In the genomic region with DNA sequence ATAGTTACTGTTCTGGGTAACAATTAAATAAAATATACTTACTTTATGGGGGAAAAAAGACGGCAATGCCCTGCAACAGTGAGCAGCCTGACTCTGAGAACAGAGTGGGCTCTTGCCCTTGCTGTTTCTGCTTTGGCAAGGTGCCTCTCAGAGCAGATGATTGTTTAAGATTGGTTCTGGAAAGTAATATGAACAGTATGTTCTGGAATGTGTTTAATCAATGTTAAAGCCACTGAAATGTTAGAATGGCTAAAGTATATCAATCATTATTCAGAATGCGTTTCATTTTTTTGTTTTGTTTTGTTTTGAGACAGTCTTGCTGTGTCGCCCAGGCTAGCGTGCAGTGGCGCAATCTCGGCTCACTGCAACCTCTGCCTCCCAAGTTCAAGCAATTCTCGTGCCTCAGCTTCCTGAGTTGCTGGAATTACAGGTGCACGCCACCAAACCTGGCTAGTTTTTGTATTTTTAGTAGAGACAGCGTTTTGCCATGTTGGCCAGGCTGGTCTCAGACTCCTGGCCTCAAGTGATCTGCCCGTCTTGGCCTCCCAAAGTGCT, we compare ENCODE assay signal across 8 cellular contexts. TPM values are rescaled to one million over a fixed set of nuclear protein-coding genes. Genes with fewer than 3 reads are reported as not detected.
A peak's percentile ranks its signal among the peaks of the same experiment; 100 is the strongest.
DNase-seq lines count a peak whose midpoint lies in the region; ATAC-seq, FAIRE-seq and TF ChIP-seq lines count a peak whose summit lies in the region.
"Not testable (repeated sequence)": the region's sequence is repeated elsewhere in the genome, so short reads cannot be mapped to it uniquely, and the experiment has no call there.

No MANE protein-coding gene starts in this region.

- H3K9me3 Mint-ChIP-seq in type B pancreatic cell = not testable (repeated sequence)

- not testable (repeated sequence) for H3K4ac ChIP-seq in mesenchymal stem cell (ENCODE audit: low read depth in 1 of 2, low read length in 2 of 2)

- H2BK15ac ChIP-seq in mesenchymal stem cell (ENCODE audit: low read depth, poor library complexity, severe bottlenecking) = not testable (repeated sequence)

- not testable (repeated sequence) for TF ChIP-seq EP300 in K562 (IDR thresholded peaks at IDR 0.05; ENCODE audit: low read length)

- not testable (repeated sequence) for TF ChIP-seq RAD21 in K562 (CRISPR knock-in tag; conservative IDR thresholded peaks at IDR 0.05 in 1 of 2, IDR thresholded peaks at IDR 0.05 in 1 of 2)

- H3K27me3 ChIP-seq in adipocyte (replicated peaks; ENCODE audit: control insufficient read depth, insufficient read depth, low read length); K562 (ENCODE audit: control insufficient read depth in 2 of 2, insufficient read depth in 2 of 2, low read length in 2 of 2); fibroblast of lung (ENCODE audit: control insufficient read depth, insufficient read depth, low read length); mesenchymal stem cell (ENCODE audit: control insufficient read depth in 1 of 2, insufficient read depth in 1 of 2, low read length in 2 of 2): not testable (repeated sequence)

- not testable (repeated sequence) for ATAC-seq in K562
- peak; percentile 24 for ATAC-seq in left lobe of liver

- not testable (repeated sequence) for H4K8ac ChIP-seq in mesenchymal stem cell (ENCODE audit: low read length)

- not testable (repeated sequence) for H2BK12ac ChIP-seq in mesenchymal stem cell (ENCODE audit: low read length in 2 of 2)

- H3K4me3 Mint-ChIP-seq in type B pancreatic cell = not testable (repeated sequence)

- not testable (repeated sequence) for H3K18ac ChIP-seq in mesenchymal stem cell (ENCODE audit: low read depth in 1 of 2, low read length in 2 of 2)

- BruUV-seq in K562 (replicated peaks; lab: Mats Ljungman, UMichigan) = not testable (repeated sequence)

- H3K4me3 ChIP-seq in AG10803 (ENCODE audit: low read length); adipocyte (ENCODE audit: low read length); K562; fibroblast of lung (replicated peaks in 1 of 4; ENCODE audit: control extremely low read depth in 1 of 4, insufficient read depth in 1 of 4, low read depth in 3 of 4, low read length in 4 of 4); mesenchymal stem cell (ENCODE audit: insufficient read depth in 1 of 2, low read depth in 1 of 2, low read length in 2 of 2): not testable (repeated sequence)

- not testable (repeated sequence) for H3K36me3 Mint-ChIP-seq in type B pancreatic cell

- not testable (repeated sequence) for H3K23ac ChIP-seq in mesenchymal stem cell (ENCODE audit: low read length in 2 of 2)

- not testable (repeated sequence) for TF ChIP-seq CTCF in AG10803 (conservative IDR thresholded peaks at IDR 0.05; ENCODE audit: low read length); K562 (IDR thresholded peaks at IDR 0.05 in 2 of 3, conservative IDR thresholded peaks at IDR 0.05 in 1 of 3; ENCODE audit: insufficient read depth in 2 of 3, low read depth in 1 of 3, low read length in 3 of 3); fibroblast of lung (conservative IDR thresholded peaks at IDR 0.05 in 1 of 2, IDR thresholded peaks at IDR 0.05 in 1 of 2; ENCODE audit: low read depth in 1 of 2, low read length in 2 of 2); type B pancreatic cell (conservative IDR thresholded peaks at IDR 0.05)

- DNase-seq in AG10803 (ENCODE audit: low read depth) (peak; percentile 36), GM03348 (ENCODE audit: low spot score) (peak; percentile 10), adipocyte (ENCODE audit: low read depth) (peak; percentile 24), fibroblast of lung (ENCODE audit: low read depth in 2 of 2) (peak; percentile 40 to 51), mesenchymal stem cell (peak; percentile 13)
- DNase-seq in K562 (ENCODE audit: extremely low read depth in 1 of 4, low spot score in 3 of 4); left lobe of liver (ENCODE audit: low spot score); type B pancreatic cell (ENCODE audit: extremely low spot score, unreplicated experiment): not testable (repeated sequence)

- WGBS in K562 (ENCODE audit: insufficient coverage, low coverage, missing lambda C conversion rate) = 73% methylated on average over 10 of the region's 10 CpGs
- WGBS in mesenchymal stem cell = 92% methylated on average over 10 of the region's 10 CpGs

- not testable (repeated sequence) for H2AK5ac ChIP-seq in mesenchymal stem cell (ENCODE audit: low read length, severe bottlenecking)

- not testable (repeated sequence) for H3K9me1 ChIP-seq in K562 (ENCODE audit: control insufficient read depth, insufficient read depth, low read length)

- not testable (repeated sequence) for H3K27me3 Mint-ChIP-seq in type B pancreatic cell

- not testable (repeated sequence) for H4K91ac ChIP-seq in mesenchymal stem cell (ENCODE audit: low read length)

- not testable (repeated sequence) for H3K27ac ChIP-seq in K562 (ENCODE audit: extremely low read depth, low read depth, low read length); fibroblast of lung (ENCODE audit: insufficient read depth, low read length); mesenchymal stem cell (ENCODE audit: low read length, poor library complexity, severe bottlenecking)

- H3K79me2 ChIP-seq in K562 (ENCODE audit: control insufficient read depth, insufficient read depth, low read length) = peaks cover 27% of the 10 kb centered on the region
- H3K79me2 ChIP-seq in fibroblast of lung (ENCODE audit: control insufficient read depth, insufficient read depth, low read length) = not testable (repeated sequence)

- H2BK120ac ChIP-seq in mesenchymal stem cell (ENCODE audit: low read depth, low read length) = not testable (repeated sequence)

- peak overlapping the region; percentile 69 for H3K27ac Mint-ChIP-seq in type B pancreatic cell

- peaks cover 14% of the 10 kb centered on the region for H3K4me1 Mint-ChIP-seq in type B pancreatic cell (ENCODE audit: unreplicated experiment)

- H3K9me3 ChIP-seq in adipocyte (ENCODE audit: control insufficient read depth, low read length); K562 (replicated peaks; ENCODE audit: control insufficient read depth, insufficient read depth, low read depth, low read length); fibroblast of lung (ENCODE audit: control insufficient read depth, insufficient read depth, low read depth, low read length); mesenchymal stem cell (ENCODE audit: control insufficient read depth, low read length): not testable (repeated sequence)

- H3K9ac ChIP-seq in adipocyte (ENCODE audit: low read length); K562 (ENCODE audit: insufficient read depth in 1 of 2, low read depth in 2 of 2, low read length in 2 of 2); fibroblast of lung (ENCODE audit: insufficient read depth, low read length); mesenchymal stem cell (ENCODE audit: low read length): not testable (repeated sequence)

- CTCF ChIA-PET in K562 (lab: Yijun Ruan, JAX; ENCODE audit: low intra/inter-chr PET ratio) = not testable (repeated sequence)

- not testable (repeated sequence) for H3K14ac ChIP-seq in mesenchymal stem cell (ENCODE audit: low read length in 2 of 2)

- H4K20me1 ChIP-seq in K562 (replicated peaks; ENCODE audit: control insufficient read depth, insufficient read depth, low read length); fibroblast of lung (ENCODE audit: control insufficient read depth, extremely low read depth, insufficient read depth, low read length): not testable (repeated sequence)

- H2BK5ac ChIP-seq in mesenchymal stem cell (ENCODE audit: low read depth, low read length, poor library complexity, severe bottlenecking) = not testable (repeated sequence)

- peaks cover 25% of the 10 kb centered on the region for H3K79me1 ChIP-seq in mesenchymal stem cell (replicated peaks; ENCODE audit: low read length, poor library complexity, severe bottlenecking)

- in situ Hi-C loops in K562 (cut with MboI) = not testable (repeated sequence)

- not testable (repeated sequence) for FAIRE-seq in K562 (lab: Jason Lieb, UNC)

- POLR2A ChIA-PET in K562 (lab: Yijun Ruan, JAX) = interaction anchor here (1.6 kb wide), 1 partner anchor 15 kb away, joined by 6 read pairs; the partner anchor contains the start of genes FKBP15 and SLC31A1

- intact Hi-C loops in K562 (cut with micrococcal nuclease) = not testable (repeated sequence)

- not testable (repeated sequence) for TF ChIP-seq POLR2A in K562 (conservative IDR thresholded peaks at IDR 0.05)

- not testable (repeated sequence) for H3K4me2 ChIP-seq in K562 (ENCODE audit: insufficient read depth, low read length); fibroblast of lung (ENCODE audit: extremely low read depth, insufficient read depth, low read length); mesenchymal stem cell (ENCODE audit: low read length, poor library complexity, severe bottlenecking)

- not testable (repeated sequence) for H2AFZ ChIP-seq in K562 (ENCODE audit: low read depth, low read length); fibroblast of lung (ENCODE audit: low read length); mesenchymal stem cell (ENCODE audit: low read depth, low read length)

- peaks cover 45% of the 10 kb centered on the region for H3K4me1 ChIP-seq in adipocyte (ENCODE audit: control insufficient read depth, insufficient read depth, low read length)
- H3K4me1 ChIP-seq in K562 (replicated peaks in 1 of 2; ENCODE audit: control insufficient read depth in 2 of 2, insufficient read depth in 2 of 2, low read length in 2 of 2) = peaks cover 0 to 19% of the 10 kb centered on the region in 2 experiments; a peak in 3 of 5 replicates
- not testable (repeated sequence) for H3K4me1 ChIP-seq in fibroblast of lung (ENCODE audit: control insufficient read depth, extremely low read depth, insufficient read depth, low read length); mesenchymal stem cell (ENCODE audit: control insufficient read depth, insufficient read depth, low read depth, low read length)

- H3K36me3 ChIP-seq in adipocyte (ENCODE audit: control insufficient read depth, insufficient read depth, low read length, severe bottlenecking); K562 (ENCODE audit: control insufficient read depth, insufficient read depth, low read length); fibroblast of lung (ENCODE audit: control insufficient read depth, insufficient read depth, low read length); mesenchymal stem cell (ENCODE audit: control insufficient read depth in 1 of 2, insufficient read depth in 2 of 2, low read depth in 1 of 2, low read length in 2 of 2): not testable (repeated sequence)

RNA-seq across cellular contexts. Expression of gene SLC31A1, which starts 14.4 kb away (rescaled TPM):
- 27.5 and 46.2 TPM in 2 replicates for total RNA-seq in K562 (2011; cell fraction: chromatin; rRNA removed; ENCODE audit: low replicate concordance)
- total RNA-seq in K562 (2011; cell fraction: nucleolus; rRNA removed) = 29.9 and 34.7 TPM in 2 replicates
- total RNA-seq in K562 (2011; cell fraction: nucleoplasm; rRNA removed) = 63.7 and 98.0 TPM in 2 replicates
- total RNA-seq in K562 (2014; rRNA removed) (15.4 and 17.2 TPM in 2 replicates), K562 (2014; rRNA removed; fragmentation: Illumina TruSeq; extraction: Trizol) (28.6 and 29.9 TPM in 2 replicates), K562 (2015; rRNA removed; fragmentation: Illumina TruSeq; extraction: Trizol) (17.3 and 19.7 TPM in 2 replicates), K562 (2021) (25.8 and 25.9 TPM in 2 replicates), fibroblast of lung (31.1 and 44.4 TPM in 2 replicates), left lobe of liver (74.9 TPM), type B pancreatic cell (ENCODE audit: low replicate concordance) (31.7 and 45.8 TPM in 2 replicates)
- polyA plus RNA-seq in K562 (2011; rRNA removed) (39.3 and 40.7 TPM in 2 replicates), K562 (2014; fragmentation: Illumina TruSeq; extraction: Trizol) (32.0 and 34.6 TPM in 2 replicates), K562 (2014; fragmentation: Nextera tagmentation; extraction: Ambion mirVana) (10 to 100 TPM; 21.7 to 30.7 TPM), K562 (2014; rRNA removed) (19.7 and 25.4 TPM in 2 replicates), fibroblast of lung (33.0 and 40.9 TPM in 2 replicates)
- polyA plus RNA-seq in K562 (2011; cell fraction: cytosol; rRNA removed) = 23.0 and 45.3 TPM in 2 replicates
- 5.1 and 7.0 TPM in 2 replicates for polyA plus RNA-seq in K562 (2011; cell fraction: nucleus; rRNA removed)
- 28.0 and 65.7 TPM in 2 replicates for polyA plus RNA-seq in K562 (2012)
- 41.4 and 42.7 TPM in 2 replicates for polyA minus RNA-seq in K562 (2011; rRNA and poly(A)+ RNA removed)
- polyA minus RNA-seq in K562 (2011; cell fraction: cytosol; rRNA and poly(A)+ RNA removed) = 14.0 and 17.5 TPM in 2 replicates
- 7.4 and 12.8 TPM in 2 replicates for polyA minus RNA-seq in K562 (2011; cell fraction: nucleus; rRNA and poly(A)+ RNA removed)
- 28.5 and 30.5 TPM in 2 replicates for polyA plus RNA-seq in fibroblast of lung (2012)
- 11.3 and 24.6 TPM in 2 replicates for polyA minus RNA-seq in fibroblast of lung (ENCODE audit: low replicate concordance)
- polyA plus RNA-seq in mesenchymal stem cell (2013, experiment 1 of 2) = 73.5 TPM
- 76.5 TPM for polyA plus RNA-seq in mesenchymal stem cell (2013, experiment 2 of 2)

RNA-seq across cellular contexts. Expression of gene FKBP15, which starts 14.7 kb away (rescaled TPM):
- 86.3 and 101 TPM in 2 replicates for total RNA-seq in K562 (2011; cell fraction: chromatin; rRNA removed; ENCODE audit: low replicate concordance)
- total RNA-seq in K562 (2011; cell fraction: nucleolus; rRNA removed) = 43.7 and 47.4 TPM in 2 replicates
- total RNA-seq in K562 (2011; cell fraction: nucleoplasm; rRNA removed) = 73.0 and 105 TPM in 2 replicates
- total RNA-seq in K562 (2014; rRNA removed) (15.2 and 18.3 TPM in 2 replicates), K562 (2014; rRNA removed; fragmentation: Illumina TruSeq; extraction: Trizol) (16.3 and 18.1 TPM in 2 replicates), K562 (2015; rRNA removed; fragmentation: Illumina TruSeq; extraction: Trizol) (20.1 and 21.6 TPM in 2 replicates), K562 (2021) (17.9 and 18.9 TPM in 2 replicates), fibroblast of lung (12.8 and 21.0 TPM in 2 replicates), left lobe of liver (12.2 TPM), type B pancreatic cell (ENCODE audit: low replicate concordance) (23.8 and 24.6 TPM in 2 replicates)
- polyA plus RNA-seq in K562 (2011; rRNA removed) (38.0 and 45.2 TPM in 2 replicates), K562 (2014; fragmentation: Illumina TruSeq; extraction: Trizol) (19.5 and 23.2 TPM in 2 replicates), K562 (2014; fragmentation: Nextera tagmentation; extraction: Ambion mirVana) (10 to 100 TPM in 1 of 2 experiments, 1 to 10 TPM in 1; 8.7 to 15.3 TPM), K562 (2014; rRNA removed) (17.9 and 18.9 TPM in 2 replicates), fibroblast of lung (25.3 and 28.8 TPM in 2 replicates)
- polyA plus RNA-seq in K562 (2011; cell fraction: cytosol; rRNA removed) = 23.5 and 35.7 TPM in 2 replicates
- 119 and 124 TPM in 2 replicates for polyA plus RNA-seq in K562 (2011; cell fraction: nucleus; rRNA removed)
- polyA plus RNA-seq in K562 (2012) = 15.5 and 15.7 TPM in 2 replicates
- polyA minus RNA-seq in K562 (2011; rRNA and poly(A)+ RNA removed) = 63.8 and 69.0 TPM in 2 replicates
- polyA minus RNA-seq in K562 (2011; cell fraction: cytosol; rRNA and poly(A)+ RNA removed) = 13.3 and 21.6 TPM in 2 replicates
- 63.8 and 108 TPM in 2 replicates for polyA minus RNA-seq in K562 (2011; cell fraction: nucleus; rRNA and poly(A)+ RNA removed)
- polyA plus RNA-seq in fibroblast of lung (2012) = 17.6 and 20.8 TPM in 2 replicates
- 39.7 and 76.0 TPM in 2 replicates for polyA minus RNA-seq in fibroblast of lung (ENCODE audit: low replicate concordance)
- polyA plus RNA-seq in mesenchymal stem cell (2013, experiment 1 of 2) = 20.0 TPM
- 18.3 TPM for polyA plus RNA-seq in mesenchymal stem cell (2013, experiment 2 of 2)

RNA-seq across cellular contexts. Expression of gene CDC26, which starts 39.6 kb away (rescaled TPM):
- total RNA-seq in K562 (2011; cell fraction: chromatin; rRNA removed; ENCODE audit: low replicate concordance) = 6.0 and 15.5 TPM in 2 replicates
- total RNA-seq in K562 (2011; cell fraction: nucleolus; rRNA removed) = 3.7 and 4.7 TPM in 2 replicates
- total RNA-seq in K562 (2011; cell fraction: nucleoplasm; rRNA removed) = 6.2 and 8.5 TPM in 2 replicates
- total RNA-seq in K562 (2014; rRNA removed) (38.9 and 49.8 TPM in 2 replicates), K562 (2014; rRNA removed; fragmentation: Illumina TruSeq; extraction: Trizol) (60.0 and 61.5 TPM in 2 replicates), K562 (2015; rRNA removed; fragmentation: Illumina TruSeq; extraction: Trizol) (63.9 and 65.3 TPM in 2 replicates), K562 (2021) (33.0 TPM in 2 replicates), fibroblast of lung (33.9 and 48.0 TPM in 2 replicates), left lobe of liver (17.8 TPM), type B pancreatic cell (ENCODE audit: low replicate concordance) (33.9 and 34.8 TPM in 2 replicates)
- polyA plus RNA-seq in K562 (2011; rRNA removed) (30.1 and 42.9 TPM in 2 replicates), K562 (2014; fragmentation: Illumina TruSeq; extraction: Trizol) (69.5 and 76.9 TPM in 2 replicates), K562 (2014; fragmentation: Nextera tagmentation; extraction: Ambion mirVana) (100 to 1,000 TPM; 132 to 147 TPM), K562 (2014; rRNA removed) (57.4 and 64.6 TPM in 2 replicates), fibroblast of lung (59.9 and 63.2 TPM in 2 replicates)
- polyA plus RNA-seq in K562 (2011; cell fraction: cytosol; rRNA removed) = 7.1 and 20.4 TPM in 2 replicates
- polyA plus RNA-seq in K562 (2011; cell fraction: nucleus; rRNA removed) = 9.9 and 13.4 TPM in 2 replicates
- polyA plus RNA-seq in K562 (2012) = 24.7 and 64.4 TPM in 2 replicates
- polyA minus RNA-seq in K562 (2011; rRNA and poly(A)+ RNA removed) = 29.1 and 33.8 TPM in 2 replicates
- polyA minus RNA-seq in K562 (2011; cell fraction: cytosol; rRNA and poly(A)+ RNA removed) = 6.0 and 11.5 TPM in 2 replicates
- polyA minus RNA-seq in K562 (2011; cell fraction: nucleus; rRNA and poly(A)+ RNA removed) = 3.5 and 8.0 TPM in 2 replicates
- polyA plus RNA-seq in fibroblast of lung (2012) = 56.2 and 57.0 TPM in 2 replicates
- 2.5 and 8.8 TPM in 2 replicates for polyA minus RNA-seq in fibroblast of lung (ENCODE audit: low replicate concordance)
- 41.1 TPM for polyA plus RNA-seq in mesenchymal stem cell (2013, experiment 1 of 2)
- 41.9 TPM for polyA plus RNA-seq in mesenchymal stem cell (2013, experiment 2 of 2)

RNA-seq across cellular contexts. Expression of gene PRPF4, which starts 39.7 kb away (rescaled TPM):
- 40.6 and 50.9 TPM in 2 replicates for total RNA-seq in K562 (2011; cell fraction: chromatin; rRNA removed; ENCODE audit: low replicate concordance)
- total RNA-seq in K562 (2011; cell fraction: nucleolus; rRNA removed) = 20.5 and 23.0 TPM in 2 replicates
- total RNA-seq in K562 (2011; cell fraction: nucleoplasm; rRNA removed) = 26.3 and 27.7 TPM in 2 replicates
- total RNA-seq in K562 (2014; rRNA removed) = 36.2 and 39.8 TPM in 2 replicates
- 42.4 and 45.0 TPM in 2 replicates for total RNA-seq in K562 (2014; rRNA removed; fragmentation: Illumina TruSeq; extraction: Trizol)
- 52.7 and 53.2 TPM in 2 replicates for total RNA-seq in K562 (2015; rRNA removed; fragmentation: Illumina TruSeq; extraction: Trizol)
- 36.1 and 36.7 TPM in 2 replicates for total RNA-seq in K562 (2021)
- polyA plus RNA-seq in K562 (2011; rRNA removed) = 18.3 and 26.1 TPM in 2 replicates
- polyA plus RNA-seq in K562 (2011; cell fraction: cytosol; rRNA removed) = 19.0 and 20.2 TPM in 2 replicates
- polyA plus RNA-seq in K562 (2011; cell fraction: nucleus; rRNA removed) = 15.4 and 18.4 TPM in 2 replicates
- 26.0 and 38.2 TPM in 2 replicates for polyA plus RNA-seq in K562 (2012)
- 44.7 and 49.8 TPM in 2 replicates for polyA plus RNA-seq in K562 (2014; fragmentation: Illumina TruSeq; extraction: Trizol)
- polyA plus RNA-seq in K562 (2014; fragmentation: Nextera tagmentation; extraction: Ambion mirVana) = 10 to 100 TPM; 25.8 to 66.0 TPM
- 29.5 and 30.2 TPM in 2 replicates for polyA plus RNA-seq in K562 (2014; rRNA removed)
- 19.3 and 21.5 TPM in 2 replicates for polyA minus RNA-seq in K562 (2011; rRNA and poly(A)+ RNA removed)
- polyA minus RNA-seq in K562 (2011; cell fraction: cytosol; rRNA and poly(A)+ RNA removed) = 17.4 and 19.7 TPM in 2 replicates
- 9.0 and 15.3 TPM in 2 replicates for polyA minus RNA-seq in K562 (2011; cell fraction: nucleus; rRNA and poly(A)+ RNA removed)
- total RNA-seq in fibroblast of lung = 25.1 and 30.3 TPM in 2 replicates
- 19.5 and 32.3 TPM in 2 replicates for polyA plus RNA-seq in fibroblast of lung
- 18.5 and 30.7 TPM in 2 replicates for polyA plus RNA-seq in fibroblast of lung (2012)
- polyA minus RNA-seq in fibroblast of lung (ENCODE audit: low replicate concordance) = 29.8 and 44.9 TPM in 2 replicates
- 12.0 TPM for total RNA-seq in left lobe of liver
- 16.5 TPM for polyA plus RNA-seq in mesenchymal stem cell (2013, experiment 1 of 2)
- polyA plus RNA-seq in mesenchymal stem cell (2013, experiment 2 of 2) = 15.6 TPM
- total RNA-seq in type B pancreatic cell (ENCODE audit: low replicate concordance) = 27.2 and 38.0 TPM in 2 replicates
